8 cellular contexts compared by ENCODE assay signal in the genomic region with DNA sequence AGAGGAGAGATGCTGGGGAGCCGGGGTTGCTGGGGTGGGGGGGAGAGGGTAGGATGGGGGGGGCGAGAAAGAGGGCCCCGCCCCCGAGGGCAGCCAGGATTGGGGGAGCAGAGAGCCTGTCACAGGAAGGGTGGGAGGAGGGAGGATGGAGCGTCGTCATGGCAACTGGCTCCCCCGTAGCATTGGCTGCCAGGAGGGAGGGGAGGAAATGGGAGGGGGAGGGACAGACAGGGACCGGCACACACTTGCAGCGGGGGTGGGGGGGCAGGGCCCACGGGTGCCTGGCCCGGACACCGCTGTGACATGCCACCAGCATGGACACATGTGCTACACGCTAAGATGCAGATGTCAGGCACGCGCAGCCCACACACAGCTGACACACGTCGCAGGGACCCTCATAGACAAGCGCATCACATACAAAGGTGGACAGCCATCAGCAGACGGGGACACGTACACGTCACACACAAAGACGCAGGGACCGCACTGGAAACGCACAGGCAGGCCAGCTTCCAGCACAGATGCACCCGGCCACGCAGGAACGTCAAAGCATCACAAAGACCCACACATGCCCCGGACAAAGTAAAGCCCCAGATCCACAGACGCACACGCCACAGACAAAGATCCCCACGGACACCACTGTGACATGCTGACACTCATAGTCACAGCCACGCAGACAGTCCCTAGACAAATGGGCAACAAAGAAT. TPM values are rescaled to one million over a fixed set of nuclear protein-coding genes. Genes with fewer than 3 reads are reported as not detected.
A peak's percentile ranks its signal among the peaks of the same experiment; 100 is the strongest.
DNase-seq lines count a peak whose midpoint lies in the region; ATAC-seq lines count a peak whose summit lies in the region.

A gene with protein sequence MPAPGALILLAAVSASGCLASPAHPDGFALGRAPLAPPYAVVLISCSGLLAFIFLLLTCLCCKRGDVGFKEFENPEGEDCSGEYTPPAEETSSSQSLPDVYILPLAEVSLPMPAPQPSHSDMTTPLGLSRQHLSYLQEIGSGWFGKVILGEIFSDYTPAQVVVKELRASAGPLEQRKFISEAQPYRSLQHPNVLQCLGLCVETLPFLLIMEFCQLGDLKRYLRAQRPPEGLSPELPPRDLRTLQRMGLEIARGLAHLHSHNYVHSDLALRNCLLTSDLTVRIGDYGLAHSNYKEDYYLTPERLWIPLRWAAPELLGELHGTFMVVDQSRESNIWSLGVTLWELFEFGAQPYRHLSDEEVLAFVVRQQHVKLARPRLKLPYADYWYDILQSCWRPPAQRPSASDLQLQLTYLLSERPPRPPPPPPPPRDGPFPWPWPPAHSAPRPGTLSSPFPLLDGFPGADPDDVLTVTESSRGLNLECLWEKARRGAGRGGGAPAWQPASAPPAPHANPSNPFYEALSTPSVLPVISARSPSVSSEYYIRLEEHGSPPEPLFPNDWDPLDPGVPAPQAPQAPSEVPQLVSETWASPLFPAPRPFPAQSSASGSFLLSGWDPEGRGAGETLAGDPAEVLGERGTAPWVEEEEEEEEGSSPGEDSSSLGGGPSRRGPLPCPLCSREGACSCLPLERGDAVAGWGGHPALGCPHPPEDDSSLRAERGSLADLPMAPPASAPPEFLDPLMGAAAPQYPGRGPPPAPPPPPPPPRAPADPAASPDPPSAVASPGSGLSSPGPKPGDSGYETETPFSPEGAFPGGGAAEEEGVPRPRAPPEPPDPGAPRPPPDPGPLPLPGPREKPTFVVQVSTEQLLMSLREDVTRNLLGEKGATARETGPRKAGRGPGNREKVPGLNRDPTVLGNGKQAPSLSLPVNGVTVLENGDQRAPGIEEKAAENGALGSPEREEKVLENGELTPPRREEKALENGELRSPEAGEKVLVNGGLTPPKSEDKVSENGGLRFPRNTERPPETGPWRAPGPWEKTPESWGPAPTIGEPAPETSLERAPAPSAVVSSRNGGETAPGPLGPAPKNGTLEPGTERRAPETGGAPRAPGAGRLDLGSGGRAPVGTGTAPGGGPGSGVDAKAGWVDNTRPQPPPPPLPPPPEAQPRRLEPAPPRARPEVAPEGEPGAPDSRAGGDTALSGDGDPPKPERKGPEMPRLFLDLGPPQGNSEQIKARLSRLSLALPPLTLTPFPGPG (N-terminal part only) (minus strand): TSS at position 36 of the 704 bp plus-strand sequence. CDS start 259 bp downstream, outside the sequence.

- peak within 1 kb of the TSS; percentile 81 for H3K27ac Mint-ChIP-seq in T-helper 17 cell

- H3K36me3 ChIP-seq in ACC112 (ENCODE audit: insufficient read depth, low read length) = no peaks in the 10 kb centered on the region

- in situ Hi-C loops in ACHN (cut with HindIII; ENCODE audit: low pct_ligation_motif_present, low pct_unique_long_range_greater_than_20kb, low sequenced_read_pairs) = no loop called here

- H3K4me3 Mint-ChIP-seq in T-helper 17 cell = no peak within 1 kb of the TSS

- peak; percentile 73 for ATAC-seq in T-helper 17 cell
- ATAC-seq in GM18520 (IDR thresholded peaks at IDR 0.05; ENCODE audit: unreplicated experiment) = no peak

- peaks cover 4% of the 10 kb centered on the region for H3K36me3 Mint-ChIP-seq in T-helper 17 cell (ENCODE audit: low read depth)

- no peaks in the 10 kb centered on the region for H3K27me3 Mint-ChIP-seq in T-helper 17 cell

- H3K4me1 Mint-ChIP-seq in T-helper 17 cell = peaks cover 14% of the 10 kb centered on the region

- no peak within 1 kb of the TSS for H2AFZ ChIP-seq in ACC112 (ENCODE audit: low read length, unreplicated experiment)

- H3K4me3 ChIP-seq in ACC112 (ENCODE audit: low read depth, low read length) = peak within 1 kb of the TSS; percentile 45

- H3K4me1 ChIP-seq in ACC112 (ENCODE audit: control insufficient read depth, insufficient read depth, low read length, unreplicated experiment) = no peaks in the 10 kb centered on the region

- H3K27ac ChIP-seq in ACC112 (ENCODE audit: low read depth, low read length) = no peak within 1 kb of the TSS

- DNase-seq in HT-29 (ENCODE audit: low spot score) (no peak), T-helper 17 cell (peak; percentile 69 to 80 (median 72)), amniotic epithelial cell (ENCODE audit: low read depth) (peak; percentile 49), medulla oblongata (ENCODE audit: extremely low spot score) (peak; percentile 91), ACHN (no peak)
- DNase-seq in stimulated activated CD8-positive, alpha-beta memory T cell treated with anti-CD3 and anti-CD28 coated beads, Interleukin-4, amount 100 ng/mL, for 48 hours = peak; percentile 83

- no peaks in the 10 kb centered on the region for H3K9me3 ChIP-seq in T-helper 17 cell (ENCODE audit: control insufficient read depth, low read length, poor library complexity, severe bottlenecking)

- H3K27me3 ChIP-seq in ACC112 (ENCODE audit: insufficient read depth, low read length) = peaks cover 18% of the 10 kb centered on the region

- H3K79me2 ChIP-seq in ACC112 (ENCODE audit: control insufficient read depth, insufficient read depth, low read length, unreplicated experiment) = no peaks in the 10 kb centered on the region

RNA-seq across cellular contexts. Expression of the gene that starts here (rescaled TPM):
- 11.4 and 12.2 TPM in 2 replicates for total RNA-seq in HT-29 (2014; rRNA removed; shearing (Covaris generic))
- 10 to 100 TPM; 11.5 to 18.4 TPM for total RNA-seq in T-helper 17 cell

Comparison
In these comparisons a context has a peak if more than half of its experiments do, and no peak if none do; other contexts are left out.
1. DNase-seq: peak in T-helper 17 cell (3 of 3), amniotic epithelial cell (single experiment), medulla oblongata (single experiment) and stimulated activated CD8-positive, alpha-beta memory T cell treated with anti-CD3 and anti-CD28 coated beads, Interleukin-4, amount 100 ng/mL, for 48 hours (single experiment); none in HT-29 (single experiment) and ACHN (single experiment).